Comparison of ENCODE assay signal across 15 cellular contexts in genomic region chr3:189937302-189938255, GRCh38.
DNase-seq lines count a peak whose midpoint lies in the region; ATAC-seq and TF ChIP-seq lines count a peak whose summit lies in the region.
"Had no signal": no experiment of that assay in that cellular context is flagged by ENCODE, and none has a peak within 500 bp of the region (broad histone marks: within the 10 kb centered on the region; RNA-seq: fewer than 3 reads in every experiment).

No MANE protein-coding gene starts in this region.

- H3K9me3 Mint-ChIP-seq in MCF 10A (ENCODE audit: unreplicated experiment), result no peaks in the 10 kb centered on the region
- H3K9me3 Mint-ChIP-seq: nephron progenitor cell had no signal

- ATAC-seq in GM21447 (IDR thresholded peaks at IDR 0.05; ENCODE audit: unreplicated experiment), result no peak
- ATAC-seq in HG02840 (IDR thresholded peaks at IDR 0.05; ENCODE audit: low FRiP score, unreplicated experiment), result no peak

- no peaks in the 10 kb centered on the region for H3K27me3 Mint-ChIP-seq in MCF 10A (ENCODE audit: insufficient read depth, unreplicated experiment)
- H3K27me3 Mint-ChIP-seq: activated CD4-positive, alpha-beta T cell treated with anti-CD3 and anti-CD28 coated beads, Interleukin-2, amount 10 ng/mL, durations not matched to agents 24 days and 14 days had no signal

- DNase-seq in AG08396 (ENCODE audit: low spot score) (peak; percentile 32), LHCN-M2 (ENCODE audit: low read depth) (peak; percentile 99), MCF 10A (ENCODE audit: unreplicated experiment) (peak; percentile 100), kidney epithelial cell (ENCODE audit: low read depth) (peak; percentile 100), T-helper 1 cell (no peak), NCI-H2029 (lab: John Stamatoyannopoulos, UW) (no peak)
- DNase-seq: activated CD4-positive, alpha-beta T cell treated with anti-CD3 and anti-CD28 coated beads, Interleukin-2, amount 10 ng/mL, durations not matched to agents 24 days and 14 days; activated naive CD8-positive, alpha-beta T cell treated with anti-CD3 and anti-CD28 coated beads, Interleukin-2, amount 10 ng/mL, durations not matched to agents 7 days and 5 days; heart left ventricle; NCI-H1417 treated with DMSO at 0.1 percent for 48 hours; nephron progenitor cell; RPMI8226 had no signal

- BruUV-seq in MCF 10A (replicated peaks; lab: Mats Ljungman, UMichigan), result no TSS peak

- peaks cover 39% of the 10 kb centered on the region for H3K4me1 Mint-ChIP-seq in MCF 10A (ENCODE audit: insufficient read depth, unreplicated experiment)
- H3K4me1 Mint-ChIP-seq: activated CD4-positive, alpha-beta T cell treated with anti-CD3 and anti-CD28 coated beads, Interleukin-2, amount 10 ng/mL, durations not matched to agents 24 days and 14 days; activated naive CD8-positive, alpha-beta T cell treated with anti-CD3 and anti-CD28 coated beads, Interleukin-2, amount 10 ng/mL, durations not matched to agents 7 days and 5 days had no signal

- CTCF ChIA-PET in MCF 10A (lab: Yijun Ruan, JAX), result interaction anchor here (0.7 to 2.8 kb wide), 3 partner anchors 11 to 660 kb away, joined by 3 to 9 read pairs (median 3); no protein-coding TSS in a partner anchor

- POLR2A ChIA-PET in MCF 10A (lab: Yijun Ruan, JAX), result interaction anchor here (0.6 to 7.3 kb wide), 30 partner anchors 10 to 669 kb away, joined by 3 to 66 read pairs (median 6); no protein-coding TSS in a partner anchor

- TF ChIP-seq CTCF in MCF 10A (IDR thresholded peaks at IDR 0.05; ENCODE audit: unreplicated experiment) (no peak), kidney epithelial cell (IDR thresholded peaks at IDR 0.05; ENCODE audit: insufficient read depth, low read length, poor library complexity, severe bottlenecking) (no peak)

- intact Hi-C loops in MCF 10A (cut with micrococcal nuclease), result loop anchor here (1.0 to 5.0 kb wide), 8 partner anchors 22 to 669 kb away; no protein-coding TSS in a partner anchor

- H3K36me3 Mint-ChIP-seq in MCF 10A (ENCODE audit: insufficient read depth, unreplicated experiment), result peaks cover 7% of the 10 kb centered on the region
- H3K36me3 Mint-ChIP-seq: activated naive CD8-positive, alpha-beta T cell treated with anti-CD3 and anti-CD28 coated beads, Interleukin-2, amount 10 ng/mL, durations not matched to agents 7 days and 5 days had no signal

- H3K4me3 Mint-ChIP-seq in MCF 10A (ENCODE audit: unreplicated experiment), result peak overlapping the region; percentile 33
- H3K4me3 Mint-ChIP-seq: activated CD4-positive, alpha-beta T cell treated with anti-CD3 and anti-CD28 coated beads, Interleukin-2, amount 10 ng/mL, durations not matched to agents 24 days and 14 days; activated naive CD8-positive, alpha-beta T cell treated with anti-CD3 and anti-CD28 coated beads, Interleukin-2, amount 10 ng/mL, durations not matched to agents 7 days and 5 days; nephron progenitor cell had no signal

- no peaks in the 10 kb centered on the region for H3K27me3 ChIP-seq in kidney epithelial cell (ENCODE audit: control insufficient read depth, insufficient read depth, low read length)
- H3K27me3 ChIP-seq: BLaER1 treated with 17β-estradiol and CSF1 and Interleukin-3, amounts not matched to agents 10 nM and 100 nM; heart left ventricle had no signal

- H3K36me3 ChIP-seq in kidney epithelial cell (ENCODE audit: control insufficient read depth, insufficient read depth, low read length), result no peaks in the 10 kb centered on the region
- H3K36me3 ChIP-seq: BLaER1 treated with 17β-estradiol and CSF1 and Interleukin-3, amounts not matched to agents 10 nM and 100 nM; heart left ventricle had no signal

- H3K27ac Mint-ChIP-seq in MCF 10A (ENCODE audit: low read depth, unreplicated experiment), result peak overlapping the region; percentile 95
- H3K27ac Mint-ChIP-seq: activated CD4-positive, alpha-beta T cell treated with anti-CD3 and anti-CD28 coated beads, Interleukin-2, amount 10 ng/mL, durations not matched to agents 24 days and 14 days; activated naive CD8-positive, alpha-beta T cell treated with anti-CD3 and anti-CD28 coated beads, Interleukin-2, amount 10 ng/mL, durations not matched to agents 7 days and 5 days; nephron progenitor cell had no signal

- H3K4me3 ChIP-seq in kidney epithelial cell (ENCODE audit: low read depth, low read length), result no peak overlapping the region
- H3K4me3 ChIP-seq: BLaER1 treated with 17β-estradiol and CSF1 and Interleukin-3, amounts not matched to agents 10 nM and 100 nM; heart left ventricle had no signal

Comparison
In these comparisons a context has a peak if more than half of its experiments do, and no peak if none do; other contexts are left out.
1. DNase-seq: peak in AG08396 (single experiment), LHCN-M2 (single experiment), MCF 10A (single experiment) and kidney epithelial cell (single experiment); none in T-helper 1 cell (0 of 5) and NCI-H2029 (single experiment).